In the genomic region with DNA sequence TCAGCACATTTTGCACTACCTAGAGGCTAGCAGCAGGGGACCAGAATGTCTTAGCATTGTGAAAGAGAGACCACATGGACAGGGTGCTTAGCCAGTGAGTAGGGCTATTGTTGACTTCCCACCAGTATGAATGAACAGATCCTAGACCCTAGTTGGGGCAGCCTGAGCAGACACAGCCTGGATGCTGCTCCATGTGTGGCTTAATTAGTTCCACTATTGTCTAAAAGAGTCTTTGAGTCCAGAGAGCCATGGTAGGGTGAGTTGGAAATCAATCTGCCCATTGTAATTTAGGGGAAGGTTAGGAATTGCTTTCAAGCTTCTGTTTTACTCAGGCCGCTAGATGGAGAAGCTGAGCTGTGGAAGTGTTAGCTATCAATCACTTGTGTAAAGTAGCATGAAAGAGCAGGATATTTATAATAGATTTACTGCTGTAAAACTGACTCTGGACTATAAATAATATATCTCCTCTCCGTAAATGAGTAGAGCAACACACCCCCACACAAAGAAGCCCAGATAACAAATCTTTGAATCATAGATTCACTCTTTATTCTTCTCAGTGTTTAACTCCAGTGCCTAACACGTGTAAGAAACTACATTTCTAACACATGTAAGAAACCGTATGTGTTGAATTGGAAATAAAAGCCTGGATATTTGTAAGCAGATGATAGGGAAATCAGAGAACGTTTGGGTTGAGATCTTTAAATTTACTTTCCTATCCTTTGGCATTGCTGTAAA, we compare ENCODE assay signal across 8 cellular contexts. TPM values are rescaled to one million over a fixed set of nuclear protein-coding genes. Genes with fewer than 3 reads are reported as not detected.
DNase-seq lines count a peak whose midpoint lies in the region; ATAC-seq and TF ChIP-seq lines count a peak whose summit lies in the region.

No MANE protein-coding gene starts in this region.

- H3K23ac ChIP-seq in neuronal stem cell (ENCODE audit: low read depth, low read length, poor library complexity), result no peak overlapping the region

- H3K4me3 ChIP-seq in fibroblast of the aortic adventitia (ENCODE audit: low read depth, low read length) (no peak overlapping the region), neuronal stem cell (ENCODE audit: low read length in 2 of 2) (no peak overlapping the region)

- H3K14ac ChIP-seq in neuronal stem cell (ENCODE audit: low read length), result no peak overlapping the region

- H4K8ac ChIP-seq in neuronal stem cell (ENCODE audit: low read depth, low read length), result no peak overlapping the region

- H3K9ac ChIP-seq in neuronal stem cell (ENCODE audit: low read depth, low read length, poor library complexity), result no peak overlapping the region

- H3K18ac ChIP-seq in neuronal stem cell (ENCODE audit: low read length), result no peak overlapping the region

- H3K27me3 ChIP-seq in neuronal stem cell (ENCODE audit: control insufficient read depth in 3 of 3, insufficient read depth in 3 of 3, low read depth in 1 of 3, low read length in 3 of 3), result no peaks in the 10 kb centered on the region

- H3K36me3 ChIP-seq in neuronal stem cell (replicated peaks in 1 of 2; ENCODE audit: control insufficient read depth in 2 of 2, insufficient read depth in 2 of 2, low read length in 2 of 2), result no peaks in the 10 kb centered on the region

- H4K91ac ChIP-seq in neuronal stem cell (ENCODE audit: low read depth, low read length, poor library complexity), result no peak overlapping the region

- H3K9me3 ChIP-seq in T-helper 17 cell (ENCODE audit: control insufficient read depth, low read length, poor library complexity, severe bottlenecking) (no peaks in the 10 kb centered on the region), neuronal stem cell (replicated peaks in 1 of 2; ENCODE audit: control insufficient read depth in 2 of 2, insufficient read depth in 1 of 2, low read depth in 1 of 2, low read length in 2 of 2) (peaks cover 0 to 1% of the 10 kb centered on the region in 2 donors)

- H2AK5ac ChIP-seq in neuronal stem cell (ENCODE audit: low read depth, low read length), result no peak overlapping the region

- H3K4me1 ChIP-seq in neuronal stem cell (ENCODE audit: control insufficient read depth in 2 of 2, insufficient read depth in 1 of 2, low read depth in 1 of 2, low read length in 2 of 2), result peaks cover 2 to 8% of the 10 kb centered on the region in 2 donors

- H3K4me2 ChIP-seq in neuronal stem cell (ENCODE audit: insufficient read depth, low read length, poor library complexity, severe bottlenecking), result no peak overlapping the region

- H2BK15ac ChIP-seq in neuronal stem cell (ENCODE audit: low read length), result no peak overlapping the region

- no CpG with 5 or more reads among the region's 5 CpGs for WGBS in neuronal stem cell (ENCODE audit: extremely low coverage in 2 of 2, insufficient read length in 2 of 2, insufficient replicate concordance in 1 of 2), 2 donors

- peak overlapping the region; percentile 7 for H3K27ac ChIP-seq in neuronal stem cell (replicated peaks; ENCODE audit: low read length)

- peak overlapping the region; percentile 80 for H2AFZ ChIP-seq in neuronal stem cell (ENCODE audit: low read length)

- H3K36me3 Mint-ChIP-seq in T-helper 17 cell (ENCODE audit: low read depth), result peaks cover 3% of the 10 kb centered on the region

- H3K27ac Mint-ChIP-seq in T-helper 17 cell, result peak overlapping the region; percentile 100

- no peak overlapping the region for H2BK5ac ChIP-seq in neuronal stem cell (ENCODE audit: low read length)

- peak; percentile 35 for TF ChIP-seq CTCF in fibroblast of the aortic adventitia (IDR thresholded peaks at IDR 0.05; ENCODE audit: insufficient read depth, low read length)

- peaks cover 41% of the 10 kb centered on the region for H3K4me1 Mint-ChIP-seq in T-helper 17 cell

- DNase-seq in DMS 273 (lab: John Stamatoyannopoulos, UW; ENCODE audit: unreplicated experiment) (peak; percentile 78), MV-4-11 (lab: John Stamatoyannopoulos, UW) (peak; percentile 45), T-helper 17 cell (no peak), fibroblast of the aortic adventitia (ENCODE audit: low read depth) (peak; percentile 19), neuronal stem cell (ENCODE audit: low spot score) (peak; percentile 75)

- no peaks in the 10 kb centered on the region for H3K27me3 Mint-ChIP-seq in T-helper 17 cell

- ATAC-seq in GM21529 (IDR thresholded peaks at IDR 0.05; ENCODE audit: unreplicated experiment) (peak; percentile 27), T-helper 17 cell (no peak), HG03521 (IDR thresholded peaks at IDR 0.05; ENCODE audit: unreplicated experiment) (no peak), GM19023 (IDR thresholded peaks at IDR 0.05; ENCODE audit: unreplicated experiment) (no peak)

- no peaks in the 10 kb centered on the region for H3K79me1 ChIP-seq in neuronal stem cell (ENCODE audit: low read depth, low read length)

- H3K4ac ChIP-seq in neuronal stem cell (ENCODE audit: low read length), result no peak overlapping the region

- no peak overlapping the region for H2BK12ac ChIP-seq in neuronal stem cell (ENCODE audit: low read length)

- H2BK120ac ChIP-seq in neuronal stem cell (ENCODE audit: low read depth, low read length), result no peak overlapping the region

- H3K4me3 Mint-ChIP-seq in T-helper 17 cell, result no peak overlapping the region

RNA-seq across cellular contexts. Expression of gene GCSAM, which starts 4.1 kb away (rescaled TPM):
- total RNA-seq in T-helper 17 cell (10 to 100 TPM; 14.2 to 21.2 TPM), fibroblast of the aortic adventitia (ENCODE audit: low replicate concordance) (not detected in 2 replicates)
- polyA plus RNA-seq in neuronal stem cell (2013, experiment 1 of 2), result not detected
- not detected for polyA plus RNA-seq in neuronal stem cell (2013, experiment 2 of 2)

RNA-seq across cellular contexts. Expression of gene C3orf52, which starts 50.9 kb away (rescaled TPM):
- 1 to 10 TPM; 2.0 to 4.1 TPM for total RNA-seq in T-helper 17 cell
- total RNA-seq in fibroblast of the aortic adventitia (ENCODE audit: low replicate concordance), result 4.4 and 10.7 TPM in 2 replicates
- 1.4 TPM for polyA plus RNA-seq in neuronal stem cell (2013, experiment 1 of 2)
- polyA plus RNA-seq in neuronal stem cell (2013, experiment 2 of 2), result 1.6 TPM

Comparison
In these comparisons a context has a peak if more than half of its experiments do, and no peak if none do; other contexts are left out.
1. DNase-seq: peak in DMS 273 (single experiment), MV-4-11 (single experiment), fibroblast of the aortic adventitia (single experiment) and neuronal stem cell (single experiment); none in T-helper 17 cell (0 of 3).
2. RNA of gene GCSAM, which starts 4.1 kb away (total RNA-seq): 14.2 to 21.2 TPM in T-helper 17 cell; not detected in fibroblast of the aortic adventitia; every median in the first group is over 10 times any median in the second.